1 cellular context compared by ENCODE assay signal in the genomic region with DNA sequence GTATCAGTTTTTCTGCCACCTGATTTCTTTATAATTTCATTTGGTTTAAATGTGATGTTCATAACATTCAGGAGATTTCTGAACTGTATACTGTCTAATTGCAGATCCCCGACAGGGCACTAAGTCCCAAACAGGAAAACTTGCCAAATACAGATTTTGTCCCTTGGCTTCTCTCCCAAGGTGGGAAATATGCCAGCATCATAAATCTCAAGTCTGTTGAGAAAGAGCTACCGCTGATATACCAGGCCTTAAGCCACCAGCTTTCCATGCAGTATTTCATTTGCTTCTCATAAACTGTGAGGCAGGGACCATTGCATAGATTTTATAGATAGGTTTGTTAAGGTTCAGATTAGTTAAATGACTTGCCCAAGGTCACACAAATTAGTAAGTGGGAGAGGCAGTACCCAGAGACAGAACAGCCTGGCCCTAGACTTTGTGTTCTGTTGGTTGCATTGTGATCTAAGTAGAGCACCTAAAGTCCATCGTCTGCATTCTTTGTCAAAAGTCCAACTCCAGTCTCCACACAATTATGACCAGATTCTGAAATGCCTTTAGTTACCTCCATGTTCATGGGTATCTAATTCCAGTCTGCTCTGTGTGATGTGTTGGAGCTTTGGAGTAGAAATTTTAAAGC.
TF ChIP-seq lines count a peak whose summit lies in the region.

No MANE protein-coding gene starts in this region.

TF ChIP-seq in SK-N-SH, 30 proteins besides CTCF, POLR2A, EP300 and RAD21 (continued from another document):
- TF ChIP-seq, protein P1, sequence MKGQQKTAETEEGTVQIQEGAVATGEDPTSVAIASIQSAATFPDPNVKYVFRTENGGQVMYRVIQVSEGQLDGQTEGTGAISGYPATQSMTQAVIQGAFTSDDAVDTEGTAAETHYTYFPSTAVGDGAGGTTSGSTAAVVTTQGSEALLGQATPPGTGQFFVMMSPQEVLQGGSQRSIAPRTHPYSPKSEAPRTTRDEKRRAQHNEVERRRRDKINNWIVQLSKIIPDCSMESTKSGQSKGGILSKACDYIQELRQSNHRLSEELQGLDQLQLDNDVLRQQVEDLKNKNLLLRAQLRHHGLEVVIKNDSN (IDR thresholded peaks at IDR 0.05; ENCODE audit: borderline replicate concordance, low read depth), result no peak
- no peak for TF ChIP-seq CHD2 (IDR thresholded peaks at IDR 0.05; ENCODE audit: low read length, partially characterized antibody)
- peak; percentile 65 for TF ChIP-seq TCF12 (IDR thresholded peaks at IDR 0.05)
- no peak for TF ChIP-seq RXRA (IDR thresholded peaks at IDR 0.05; ENCODE audit: borderline replicate concordance, low read depth)
- no peak for TF ChIP-seq EZH2phosphoT487 (IDR thresholded peaks at IDR 0.05; ENCODE audit: borderline replicate concordance, low read depth)
- TF ChIP-seq TAF1 (IDR thresholded peaks at IDR 0.05; ENCODE audit: borderline replicate concordance, low read depth, low read length), result no peak
- no peak for TF ChIP-seq SMC3 (IDR thresholded peaks at IDR 0.05; ENCODE audit: low read depth, low read length)
- 0 out of 2 replicates have a peak, but pooled peaks have one; percentile 27 for TF ChIP-seq TEAD4 (IDR thresholded peaks at IDR 0.05; ENCODE audit: borderline replicate concordance, insufficient read depth)
- TF ChIP-seq SIN3A (IDR thresholded peaks at IDR 0.05; ENCODE audit: borderline replicate concordance, low read depth, low read length), result no peak
- TF ChIP-seq ELF1 (IDR thresholded peaks at IDR 0.05), result no peak
- TF ChIP-seq FOXM1 (IDR thresholded peaks at IDR 0.05; ENCODE audit: low read depth), result no peak
- TF ChIP-seq GABPA (IDR thresholded peaks at IDR 0.05; ENCODE audit: low read depth), result no peak
- TF ChIP-seq FOXJ3 (CRISPR knock-in tag; IDR thresholded peaks at IDR 0.05), result no peak
- no peak for TF ChIP-seq YY1 (IDR thresholded peaks at IDR 0.05; ENCODE audit: low read depth)
- TF ChIP-seq FOSL2 (IDR thresholded peaks at IDR 0.05; ENCODE audit: borderline replicate concordance, low read depth), result no peak
- TF ChIP-seq JUND (IDR thresholded peaks at IDR 0.05), result 0 out of 2 replicates have a peak, but pooled peaks have one; percentile 18
- no peak for TF ChIP-seq MXI1 (IDR thresholded peaks at IDR 0.05; ENCODE audit: low read depth, low read length)
- TF ChIP-seq POLR2AphosphoS5 (IDR thresholded peaks at IDR 0.05; ENCODE audit: low read depth, low read length), result no peak
- TF ChIP-seq, protein P2, sequence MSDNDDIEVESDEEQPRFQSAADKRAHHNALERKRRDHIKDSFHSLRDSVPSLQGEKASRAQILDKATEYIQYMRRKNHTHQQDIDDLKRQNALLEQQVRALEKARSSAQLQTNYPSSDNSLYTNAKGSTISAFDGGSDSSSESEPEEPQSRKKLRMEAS (IDR thresholded peaks at IDR 0.05; ENCODE audit: low read depth), result no peak
- TF ChIP-seq, protein P3, sequence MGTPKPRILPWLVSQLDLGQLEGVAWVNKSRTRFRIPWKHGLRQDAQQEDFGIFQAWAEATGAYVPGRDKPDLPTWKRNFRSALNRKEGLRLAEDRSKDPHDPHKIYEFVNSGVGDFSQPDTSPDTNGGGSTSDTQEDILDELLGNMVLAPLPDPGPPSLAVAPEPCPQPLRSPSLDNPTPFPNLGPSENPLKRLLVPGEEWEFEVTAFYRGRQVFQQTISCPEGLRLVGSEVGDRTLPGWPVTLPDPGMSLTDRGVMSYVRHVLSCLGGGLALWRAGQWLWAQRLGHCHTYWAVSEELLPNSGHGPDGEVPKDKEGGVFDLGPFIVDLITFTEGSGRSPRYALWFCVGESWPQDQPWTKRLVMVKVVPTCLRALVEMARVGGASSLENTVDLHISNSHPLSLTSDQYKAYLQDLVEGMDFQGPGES (IDR thresholded peaks at IDR 0.05; ENCODE audit: low read depth, low read length), result no peak
- TF ChIP-seq RCOR1 (IDR thresholded peaks at IDR 0.05; ENCODE audit: low read length), result no peak
- TF ChIP-seq, protein P4, sequence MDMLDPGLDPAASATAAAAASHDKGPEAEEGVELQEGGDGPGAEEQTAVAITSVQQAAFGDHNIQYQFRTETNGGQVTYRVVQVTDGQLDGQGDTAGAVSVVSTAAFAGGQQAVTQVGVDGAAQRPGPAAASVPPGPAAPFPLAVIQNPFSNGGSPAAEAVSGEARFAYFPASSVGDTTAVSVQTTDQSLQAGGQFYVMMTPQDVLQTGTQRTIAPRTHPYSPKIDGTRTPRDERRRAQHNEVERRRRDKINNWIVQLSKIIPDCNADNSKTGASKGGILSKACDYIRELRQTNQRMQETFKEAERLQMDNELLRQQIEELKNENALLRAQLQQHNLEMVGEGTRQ (IDR thresholded peaks at IDR 0.05; ENCODE audit: borderline replicate concordance, low read depth, low read length), result no peak
- no peak for TF ChIP-seq RFX5 (IDR thresholded peaks at IDR 0.05; ENCODE audit: low read length)
